ENCODE assay signal across 1 cellular context in genomic region chr12:48104531-48104930, GRCh38.
TF ChIP-seq lines count a peak whose summit lies in the region.

No MANE protein-coding gene starts in this region.

TF ChIP-seq in HepG2, 621 proteins besides CTCF, POLR2A, EP300 and RAD21:
- TF ChIP-seq PRDM15 (CRISPR knock-in tag; IDR thresholded peaks at IDR 0.05), result no peak
- no peak for TF ChIP-seq MXD4 (CRISPR knock-in tag; IDR thresholded peaks at IDR 0.05)
